Comparison of ENCODE assay signal across 8 cellular contexts in the genomic region with DNA sequence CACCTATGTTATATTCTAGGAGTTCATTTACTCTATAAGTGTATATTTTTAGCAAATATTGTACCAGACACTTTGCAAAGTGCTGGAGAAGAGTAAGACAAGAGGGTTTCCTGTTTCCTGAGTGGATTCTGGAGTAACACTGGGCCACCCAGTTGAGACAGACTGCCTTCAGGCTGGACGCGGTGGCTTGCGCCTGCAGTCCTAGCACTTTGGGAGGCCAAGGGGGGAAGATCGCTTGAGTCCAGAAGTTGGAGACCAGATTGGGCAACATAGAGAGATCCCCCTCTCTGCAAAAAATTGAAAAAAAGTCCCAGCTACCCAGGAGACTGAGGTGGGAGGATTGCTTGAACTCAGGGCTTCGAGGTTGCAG. TPM values are rescaled to one million over a fixed set of nuclear protein-coding genes. Genes with fewer than 3 reads are reported as not detected.
DNase-seq lines count a peak whose midpoint lies in the region; ATAC-seq, FAIRE-seq and TF ChIP-seq lines count a peak whose summit lies in the region.

No MANE protein-coding gene starts in this region.

- no peak overlapping the region for H4K8ac ChIP-seq in mesenchymal stem cell (ENCODE audit: low read length)

- peaks cover 25% of the 10 kb centered on the region for H3K79me1 ChIP-seq in mesenchymal stem cell (replicated peaks; ENCODE audit: low read length, poor library complexity, severe bottlenecking)

- TF ChIP-seq CTCF in astrocyte (IDR thresholded peaks at IDR 0.05; ENCODE audit: insufficient read depth, low read depth, low read length) (no peak), upper lobe of left lung (IDR thresholded peaks at IDR 0.05) (no peak)

- no peak overlapping the region for H2BK120ac ChIP-seq in mesenchymal stem cell (ENCODE audit: low read depth, low read length)

- H3K18ac ChIP-seq in mesenchymal stem cell (ENCODE audit: low read depth in 1 of 2, low read length in 2 of 2), result no peak overlapping the region

- H3K4me1 Mint-ChIP-seq in activated naive CD4-positive, alpha-beta T cell treated with anti-CD3 and anti-CD28 coated beads, Interleukin-2, amount 10 ng/mL, durations not matched to agents 7 days and 5 days, result peaks cover 55% of the 10 kb centered on the region
- H3K4me1 Mint-ChIP-seq in astrocyte (ENCODE audit: low read depth, unreplicated experiment), result peaks cover 16% of the 10 kb centered on the region

- H3K36me3 Mint-ChIP-seq in activated naive CD4-positive, alpha-beta T cell treated with anti-CD3 and anti-CD28 coated beads, Interleukin-2, amount 10 ng/mL, durations not matched to agents 7 days and 5 days, result peaks cover 39% of the 10 kb centered on the region
- H3K36me3 Mint-ChIP-seq in astrocyte (ENCODE audit: low read depth, unreplicated experiment), result peaks cover 9% of the 10 kb centered on the region

- H4K91ac ChIP-seq in mesenchymal stem cell (ENCODE audit: low read length), result no peak overlapping the region

- CTCF ChIA-PET in activated naive CD4-positive, alpha-beta T cell treated with anti-CD3 and anti-CD28 coated beads, Interleukin-2, amount 10 ng/mL, durations not matched to agents 7 days and 5 days (lab: Charles Lee), result interaction anchor here (1.0 to 1.7 kb wide), 2 partner anchors 12 to 135 kb away, joined by 3 to 5 read pairs; no protein-coding TSS in a partner anchor

- H3K27me3 Mint-ChIP-seq in activated naive CD4-positive, alpha-beta T cell treated with anti-CD3 and anti-CD28 coated beads, Interleukin-2, amount 10 ng/mL, durations not matched to agents 7 days and 5 days, result peaks cover 8% of the 10 kb centered on the region
- peaks cover 12% of the 10 kb centered on the region for H3K27me3 Mint-ChIP-seq in astrocyte (ENCODE audit: low read depth, unreplicated experiment)

- peak overlapping the region; percentile 92 for H3K9ac ChIP-seq in astrocyte (ENCODE audit: low read length)
- H3K9ac ChIP-seq in mesenchymal stem cell (ENCODE audit: low read length), result peak overlapping the region; percentile 89

- no peak overlapping the region for H2AK5ac ChIP-seq in mesenchymal stem cell (ENCODE audit: low read length, severe bottlenecking)

- H3K4me1 ChIP-seq in astrocyte (ENCODE audit: insufficient read depth, low read length) (peaks cover 4% of the 10 kb centered on the region), mesenchymal stem cell (ENCODE audit: control insufficient read depth, insufficient read depth, low read depth, low read length) (peaks cover 12% of the 10 kb centered on the region), upper lobe of left lung (peaks cover 12 to 25% (median 13%) of the 10 kb centered on the region in 4 donors)

- H3K9me3 ChIP-seq in astrocyte (ENCODE audit: insufficient read depth, low read depth, low read length), result no peaks in the 10 kb centered on the region
- no peaks in the 10 kb centered on the region for H3K9me3 ChIP-seq in mesenchymal stem cell (ENCODE audit: control insufficient read depth, low read length)
- H3K9me3 ChIP-seq in upper lobe of left lung, result no peaks in the 10 kb centered on the region

- DNase-seq in activated naive CD4-positive, alpha-beta T cell treated with anti-CD3 and anti-CD28 coated beads, Interleukin-2, amount 10 ng/mL, durations not matched to agents 7 days and 5 days, result no peak
- no peak for DNase-seq in activated naive CD4-positive, alpha-beta T cell treated with Interleukin-2 at 50 U/mL for 16 hours
- DNase-seq in astrocyte (ENCODE audit: low read depth) (no peak), mesenchymal stem cell (no peak), upper lobe of left lung (no peak), NCI-H2107 (lab: John Stamatoyannopoulos, UW) (no peak), NCI-H2029 treated with DMSO at 0.1 percent for 48 hours (lab: John Stamatoyannopoulos, UW) (no peak), mesenteric fat pad (ENCODE audit: low spot score) (no peak)

- TF ChIP-seq POLR2A in upper lobe of left lung (IDR thresholded peaks at IDR 0.05), result no peak

- peaks cover 11% of the 10 kb centered on the region for H4K20me1 ChIP-seq in astrocyte (ENCODE audit: insufficient read depth, low read length)

- peaks cover 7% of the 10 kb centered on the region for H3K36me3 ChIP-seq in astrocyte (ENCODE audit: insufficient read depth, low read length)
- H3K36me3 ChIP-seq in mesenchymal stem cell (ENCODE audit: control insufficient read depth in 1 of 2, insufficient read depth in 2 of 2, low read depth in 1 of 2, low read length in 2 of 2), result peaks cover 14 to 26% of the 10 kb centered on the region in 2 experiments
- H3K36me3 ChIP-seq in upper lobe of left lung, result peaks cover 4 to 26% (median 25%) of the 10 kb centered on the region in 4 donors

- H3K27ac ChIP-seq in astrocyte (ENCODE audit: low read depth, low read length), result no peak overlapping the region
- no peak overlapping the region for H3K27ac ChIP-seq in mesenchymal stem cell (ENCODE audit: low read length, poor library complexity, severe bottlenecking)
- peak overlapping the region; percentile 82 to 94 (median 88) for H3K27ac ChIP-seq in upper lobe of left lung

- no peak for FAIRE-seq in astrocyte (lab: Jason Lieb, UNC)

- H2BK5ac ChIP-seq in mesenchymal stem cell (ENCODE audit: low read depth, low read length, poor library complexity, severe bottlenecking), result no peak overlapping the region

- no peak for ATAC-seq in upper lobe of left lung (ENCODE audit: low FRiP score in 2 of 2)

- H3K9me3 Mint-ChIP-seq in activated naive CD4-positive, alpha-beta T cell treated with anti-CD3 and anti-CD28 coated beads, Interleukin-2, amount 10 ng/mL, durations not matched to agents 7 days and 5 days, result no peaks in the 10 kb centered on the region
- H3K9me3 Mint-ChIP-seq in astrocyte (ENCODE audit: unreplicated experiment), result no peaks in the 10 kb centered on the region

- no peak overlapping the region for H2BK12ac ChIP-seq in mesenchymal stem cell (ENCODE audit: low read length in 2 of 2)

- H3K27ac Mint-ChIP-seq in activated naive CD4-positive, alpha-beta T cell treated with anti-CD3 and anti-CD28 coated beads, Interleukin-2, amount 10 ng/mL, durations not matched to agents 7 days and 5 days, result peak overlapping the region; percentile 95
- H3K27ac Mint-ChIP-seq in astrocyte (ENCODE audit: unreplicated experiment), result peak overlapping the region; percentile 91

- no peak overlapping the region for H2BK15ac ChIP-seq in mesenchymal stem cell (ENCODE audit: low read depth, poor library complexity, severe bottlenecking)

- H3K4me3 ChIP-seq in astrocyte (ENCODE audit: insufficient read depth, low read depth, low read length) (peak overlapping the region; percentile 77), mesenchymal stem cell (ENCODE audit: insufficient read depth in 1 of 2, low read depth in 1 of 2, low read length in 2 of 2) (peak overlapping the region in 1 of 2 experiments; percentile 91), upper lobe of left lung (peak overlapping the region; percentile 81 to 98 (median 92))

- no peak overlapping the region for H3K4ac ChIP-seq in mesenchymal stem cell (ENCODE audit: low read depth in 1 of 2, low read length in 2 of 2)

- H3K27me3 ChIP-seq in astrocyte (ENCODE audit: insufficient read depth, low read length), result no peaks in the 10 kb centered on the region
- no peaks in the 10 kb centered on the region for H3K27me3 ChIP-seq in mesenchymal stem cell (ENCODE audit: control insufficient read depth in 1 of 2, insufficient read depth in 1 of 2, low read length in 2 of 2)
- H3K27me3 ChIP-seq in upper lobe of left lung, result no peaks in the 10 kb centered on the region

- H3K23ac ChIP-seq in mesenchymal stem cell (ENCODE audit: low read length in 2 of 2), result no peak overlapping the region

- 100% methylated on average over 1 of the region's 5 CpGs for WGBS in mesenchymal stem cell
- whole genome bisulfite sequencing in upper lobe of left lung, 2 donors, result 84 to 90% methylated on average over 5 of the region's 5 CpGs

- no peak overlapping the region for H3K14ac ChIP-seq in mesenchymal stem cell (ENCODE audit: low read length in 2 of 2)

- H3K4me3 Mint-ChIP-seq in activated naive CD4-positive, alpha-beta T cell treated with anti-CD3 and anti-CD28 coated beads, Interleukin-2, amount 10 ng/mL, durations not matched to agents 7 days and 5 days, result peak overlapping the region; percentile 97
- peak overlapping the region; percentile 92 for H3K4me3 Mint-ChIP-seq in astrocyte (ENCODE audit: unreplicated experiment)

- no peak for TF ChIP-seq EP300 in upper lobe of left lung (IDR thresholded peaks at IDR 0.05)

- H3K4me2 ChIP-seq in astrocyte (ENCODE audit: low read length) (peak overlapping the region; percentile 93), mesenchymal stem cell (ENCODE audit: low read length, poor library complexity, severe bottlenecking) (peak overlapping the region; percentile 89)

- H2AFZ ChIP-seq in astrocyte (ENCODE audit: low read depth, low read length), result peak overlapping the region; percentile 100
- H2AFZ ChIP-seq in mesenchymal stem cell (ENCODE audit: low read depth, low read length), result peak overlapping the region; percentile 36

- H3K79me2 ChIP-seq in astrocyte (ENCODE audit: insufficient read depth, low read length), result peaks cover 27% of the 10 kb centered on the region

RNA-seq across cellular contexts. Expression of a gene that starts 0.8 kb away (rescaled TPM):
- total RNA-seq in astrocyte (13.3 and 14.6 TPM in 2 replicates), upper lobe of left lung (10 to 100 TPM; 16.4 to 54.5 (median 18.2) TPM), mesenteric fat pad (10.9 TPM)
- 4.0 TPM for polyA plus RNA-seq in mesenchymal stem cell (2013, experiment 1 of 2)
- 3.9 TPM for polyA plus RNA-seq in mesenchymal stem cell (2013, experiment 2 of 2)

RNA-seq across cellular contexts. Expression of a gene that starts 17.9 kb away (rescaled TPM):
- total RNA-seq in astrocyte (0.23 and 0.43 TPM in 2 replicates), upper lobe of left lung (1 to 10 TPM in 2 of 6 donors, under 1 TPM in 3, not detected in 1; 0.59 to 3.1 (median 0.91) TPM), mesenteric fat pad (0.55 TPM)
- polyA plus RNA-seq in mesenchymal stem cell (2013, experiment 1 of 2), result 0.21 TPM
- polyA plus RNA-seq in mesenchymal stem cell (2013, experiment 2 of 2), result 0.16 TPM

RNA-seq across cellular contexts. Expression of a gene that starts 57.5 kb away (rescaled TPM):
- total RNA-seq in astrocyte (54.1 and 59.7 TPM in 2 replicates), upper lobe of left lung (100 to 1,000 TPM in 4 of 6 donors, 10 to 100 TPM in 2; 57.3 to 202 (median 137) TPM), mesenteric fat pad (78.2 TPM)
- 38.0 TPM for polyA plus RNA-seq in mesenchymal stem cell (2013, experiment 1 of 2)
- polyA plus RNA-seq in mesenchymal stem cell (2013, experiment 2 of 2), result 38.7 TPM

Comparison
In these comparisons a context has a peak if more than half of its experiments do, and no peak if none do; other contexts are left out.
1. H3K27ac ChIP-seq: peak in upper lobe of left lung (4 of 4); none in astrocyte (single experiment) and mesenchymal stem cell (single experiment).